Comparison of ENCODE assay signal across 1 cellular context in the genomic region with DNA sequence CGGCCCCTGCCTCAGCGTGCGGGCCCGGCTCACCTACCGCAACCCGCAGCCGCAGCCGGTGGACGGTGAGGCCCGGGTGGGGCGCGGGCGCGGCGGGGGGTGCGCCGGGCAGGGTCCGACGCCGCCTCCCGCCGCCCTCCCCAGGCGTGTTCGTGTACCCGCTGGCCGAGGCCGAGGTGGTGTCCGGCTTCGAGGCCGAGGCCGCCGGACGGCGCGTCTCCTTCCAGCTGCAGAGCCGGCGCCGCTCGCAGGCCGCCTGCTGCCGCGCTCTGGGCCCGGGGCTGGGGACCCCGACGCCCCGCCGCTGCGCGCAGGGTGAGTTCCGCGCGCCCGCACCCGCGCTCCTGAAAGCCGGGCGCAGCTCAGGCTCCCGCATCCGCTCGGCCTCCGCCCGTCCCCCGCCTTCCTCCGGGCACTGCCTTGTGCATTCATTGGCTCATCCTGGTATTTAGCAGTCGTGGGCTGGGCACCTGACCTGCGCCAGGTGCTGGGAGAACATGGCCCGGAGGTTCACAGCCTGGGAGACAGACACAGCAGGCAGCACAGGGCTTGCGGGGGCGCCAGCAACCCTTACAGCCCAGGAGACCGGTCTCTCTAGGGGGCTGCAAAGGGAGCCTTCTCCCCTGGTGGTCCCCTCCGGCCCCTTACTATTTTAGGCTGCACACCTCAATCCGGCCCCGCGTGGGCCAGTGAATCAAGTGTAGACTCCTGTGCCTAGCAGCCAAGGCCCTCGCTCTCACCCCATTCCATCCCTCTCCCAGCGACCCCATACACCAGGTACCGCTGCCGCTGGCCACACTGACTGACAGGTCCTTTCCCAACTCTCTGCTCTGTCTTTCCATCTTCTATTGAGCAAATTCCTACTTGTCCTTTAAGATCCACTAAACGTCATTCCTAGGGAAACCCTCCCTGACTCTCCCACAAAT.
TF ChIP-seq lines count a peak whose summit lies in the region.

No MANE protein-coding gene starts in this region.

TF ChIP-seq in H1, 55 proteins besides CTCF, POLR2A, EP300 and RAD21:
- TF ChIP-seq SRF (IDR thresholded peaks at IDR 0.05; ENCODE audit: low read depth, low read length) (no peak), EGR1 (IDR thresholded peaks at IDR 0.05; ENCODE audit: borderline replicate concordance, low read depth, low read length) (no peak), EZH2 (IDR thresholded peaks at IDR 0.05; ENCODE audit: low read depth, low read length, severe bottlenecking) (peak; percentile 80), SP4 (IDR thresholded peaks at IDR 0.05; ENCODE audit: low read length) (no peak), ASH2L (IDR thresholded peaks at IDR 0.05; ENCODE audit: low read length) (no peak), SUZ12 (IDR thresholded peaks at IDR 0.05; ENCODE audit: low read length) (peak; percentile 91), BRCA1 (IDR thresholded peaks at IDR 0.05; ENCODE audit: low read depth, low read length) (no peak), RNF2 (IDR thresholded peaks at IDR 0.05; ENCODE audit: borderline replicate concordance, low read depth, low read length, missing control alignments, poor library complexity, severe bottlenecking) (peak; percentile 7), RBBP5 (IDR thresholded peaks at IDR 0.05; ENCODE audit: borderline replicate concordance, low read depth, low read length) (no peak), YY1 (IDR thresholded peaks at IDR 0.05; ENCODE audit: low read depth, low read length) (no peak), HDAC6 (IDR thresholded peaks at IDR 0.05; ENCODE audit: low read depth, low read length) (no peak), CEBPB (IDR thresholded peaks at IDR 0.05; ENCODE audit: low read depth, low read length) (no peak), SIN3A (conservative IDR thresholded peaks at IDR 0.05 in 1 of 2, IDR thresholded peaks at IDR 0.05 in 1 of 2; ENCODE audit: low read depth in 1 of 2, low read length in 2 of 2) (no peak), GABPA (IDR thresholded peaks at IDR 0.05; ENCODE audit: borderline replicate concordance, insufficient read depth, low read length) (0 out of 2 replicates have a peak, but pooled peaks have one; percentile 25)
- TF ChIP-seq, protein P1, sequence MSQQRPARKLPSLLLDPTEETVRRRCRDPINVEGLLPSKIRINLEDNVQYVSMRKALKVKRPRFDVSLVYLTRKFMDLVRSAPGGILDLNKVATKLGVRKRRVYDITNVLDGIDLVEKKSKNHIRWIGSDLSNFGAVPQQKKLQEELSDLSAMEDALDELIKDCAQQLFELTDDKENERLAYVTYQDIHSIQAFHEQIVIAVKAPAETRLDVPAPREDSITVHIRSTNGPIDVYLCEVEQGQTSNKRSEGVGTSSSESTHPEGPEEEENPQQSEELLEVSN (IDR thresholded peaks at IDR 0.05) = no peak
- TF ChIP-seq, protein P2, sequence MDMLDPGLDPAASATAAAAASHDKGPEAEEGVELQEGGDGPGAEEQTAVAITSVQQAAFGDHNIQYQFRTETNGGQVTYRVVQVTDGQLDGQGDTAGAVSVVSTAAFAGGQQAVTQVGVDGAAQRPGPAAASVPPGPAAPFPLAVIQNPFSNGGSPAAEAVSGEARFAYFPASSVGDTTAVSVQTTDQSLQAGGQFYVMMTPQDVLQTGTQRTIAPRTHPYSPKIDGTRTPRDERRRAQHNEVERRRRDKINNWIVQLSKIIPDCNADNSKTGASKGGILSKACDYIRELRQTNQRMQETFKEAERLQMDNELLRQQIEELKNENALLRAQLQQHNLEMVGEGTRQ (IDR thresholded peaks at IDR 0.05; ENCODE audit: low read length) = no peak
TF ChIP-seq in H1: peak in this region for 4.
